In genomic region chr1:225049594-225049993, GRCh38 we compare ENCODE assay signal across 27 cellular contexts.
"Had no signal": no experiment of that assay in that cellular context is flagged by ENCODE, and none has a peak within 500 bp of the region (broad histone marks: within the 10 kb centered on the region; RNA-seq: fewer than 3 reads in every experiment).

No MANE protein-coding gene starts in this region.

- H3K36me3 ChIP-seq: stomach, suprapubic skin, thoracic aorta, thyroid gland, tibial artery, tibial nerve, transverse colon, upper lobe of left lung, upper lobe of right lung, uterus, vagina had no signal

- H3K4me1 ChIP-seq: stomach, suprapubic skin, testis, thyroid gland, tibial artery, tibial nerve, transverse colon, upper lobe of left lung, upper lobe of right lung, uterus, vagina had no signal

- H3K9me3 ChIP-seq: stomach, suprapubic skin, testis, thoracic aorta, thyroid gland, tibial artery, tibial nerve, transverse colon, upper lobe of left lung, upper lobe of right lung, uterus, vagina had no signal

- ATAC-seq: stimulated activated effector memory CD8-positive, alpha-beta T cell treated with anti-CD3 and anti-CD28 coated beads, Interleukin-12 subunit alpha, Interleukin-12 subunit beta, amount 100 ng/mL, for 72 hours; stimulated activated memory B cell treated with anti-CD40 and anti-IgM and Interleukin-4, amounts not matched to agents 10 μg/mL and 1 μg/mL and 100 μg/mL, for 72 hours; stimulated activated naive B cell treated with anti-CD40 and anti-IgM and Interleukin-4, amounts not matched to agents 10 μg/mL and 1 μg/mL and 100 μg/mL, for 72 hours; stimulated activated naive CD8-positive, alpha-beta T cell treated with anti-CD3 and anti-CD28 coated beads, Interleukin-15, amount 100 ng/mL, for 72 hours; stimulated activated naive CD8-positive, alpha-beta T cell treated with anti-CD3 and anti-CD28 coated beads, Interleukin-15, Interleukin-2, amounts not matched to agents 100 U/mL and 50 U/mL, for 24 hours; upper lobe of right lung had no signal

- H3K4me3 ChIP-seq: stomach, suprapubic skin, testis, thoracic aorta, thyroid gland, tibial artery, tibial nerve, transverse colon, upper lobe of left lung, upper lobe of right lung, uterus, vagina had no signal

- DNase-seq: stimulated activated CD4-positive, alpha-beta T cell treated with anti-CD3 and anti-CD28 coated beads, Interleukin-2, amount 100 ng/mL, for 48 hours; stimulated activated CD4-positive, alpha-beta T cell treated with anti-CD3 and anti-CD28 coated beads, Interleukin-4, amount 100 ng/mL, for 1 hour; stimulated activated CD4-positive, alpha-beta T cell treated with anti-CD3 and anti-CD28 coated beads, Interleukin-4, amount 100 ng/mL, for 24 hours; stimulated activated CD4-positive, alpha-beta T cell treated with anti-CD3 and anti-CD28 coated beads, Interleukin-4, amount 100 ng/mL, for 4 hours; stimulated activated CD8-positive, alpha-beta memory T cell treated with anti-CD3 and anti-CD28 coated beads, Interleukin-4, amount 100 ng/mL, for 48 hours; stimulated activated naive B cell treated with anti-CD40 and anti-IgM and Interleukin-4, amounts not matched to agents 10 μg/mL and 1 μg/mL and 100 μg/mL, for 72 hours; stimulated activated naive CD4-positive, alpha-beta T cell; stimulated activated naive CD4-positive, alpha-beta T cell treated with Interleukin-2 at 50 U/mL for 16 hours; stimulated activated naive CD8-positive, alpha-beta T cell treated with anti-CD3 and anti-CD28 coated beads, Interleukin-15, amount 100 ng/mL, for 72 hours; stimulated activated naive CD8-positive, alpha-beta T cell treated with anti-CD3 and anti-CD28 coated beads, Interleukin-15, Interleukin-2, amounts not matched to agents 100 U/mL and 50 U/mL, for 24 hours; stomach; substantia nigra; testis; thyroid gland; tibial artery; transverse colon; trophoblast cell; upper lobe of left lung; upper lobe of right lung; uterus had no signal

- H3K27me3 ChIP-seq: stomach, suprapubic skin, testis, thyroid gland, tibial artery, tibial nerve, transverse colon, upper lobe of left lung, upper lobe of right lung, uterus, vagina had no signal

- FAIRE-seq: urothelium cell line had no signal

- H3K27ac ChIP-seq: stomach, suprapubic skin, testis, thoracic aorta, thyroid gland, tibial artery, tibial nerve, transverse colon, upper lobe of left lung, upper lobe of right lung, uterus, vagina had no signal
